ENCODE assay signal across 8 cellular contexts in genomic region chr15:89442671-89443307, GRCh38. TPM values are rescaled to one million over a fixed set of nuclear protein-coding genes. Genes with fewer than 3 reads are reported as not detected.
A peak's percentile ranks its signal among the peaks of the same experiment; 100 is the strongest.
DNase-seq lines count a peak whose midpoint lies in the region; ATAC-seq, FAIRE-seq and TF ChIP-seq lines count a peak whose summit lies in the region.

No MANE protein-coding gene starts in this region.

- H3K4me3 ChIP-seq in HFF-Myc (replicated peaks; ENCODE audit: low read depth, low read length) (no peak overlapping the region), PC-3 (ENCODE audit: low read length) (no peak overlapping the region), astrocyte of the cerebellum (ENCODE audit: low read depth, low read length) (no peak overlapping the region)

- TF ChIP-seq CTCF in D721Med (IDR thresholded peaks at IDR 0.05; ENCODE audit: insufficient read depth, missing control alignments) (peak; percentile 68), HFF-Myc (IDR thresholded peaks at IDR 0.05; ENCODE audit: low read depth, low read length, missing control alignments) (peak; percentile 75), PC-3 (conservative IDR thresholded peaks at IDR 0.05; ENCODE audit: low read depth, low read length) (peak; percentile 93), astrocyte of the cerebellum (IDR thresholded peaks at IDR 0.05; ENCODE audit: low read depth, low read length, missing control alignments) (peak; percentile 56)

- H4K20me1 ChIP-seq in PC-3 (ENCODE audit: low read length) = no peaks in the 10 kb centered on the region

- H3K4me2 ChIP-seq in PC-3 (ENCODE audit: low read length) = no peak overlapping the region

- no peaks in the 10 kb centered on the region for H3K4me1 ChIP-seq in PC-3 (ENCODE audit: insufficient read depth, low read length)

- no peaks in the 10 kb centered on the region for H3K36me3 ChIP-seq in PC-3 (ENCODE audit: low read depth, low read length)

- DNase-seq in D721Med (ENCODE audit: insufficient read length, low spot score) (peak; percentile 79), HFF-Myc (ENCODE audit: extremely low read depth, low read depth) (no peak), PC-3 (peak; percentile 77), astrocyte of the cerebellum (ENCODE audit: low read depth) (no peak), left colon (peak in 1 of 2 donors; percentile 61), substantia nigra (lab: John Stamatoyannopoulos, UW) (peak in 30 of 49 donors; percentile 2 to 66 (median 36)), OCI-M2 (lab: John Stamatoyannopoulos, UW; ENCODE audit: unreplicated experiment) (no peak)
- DNase-seq in stimulated activated naive CD4-positive, alpha-beta T cell (lab: John Stamatoyannopoulos, UW) = no peak

- H2AFZ ChIP-seq in PC-3 (ENCODE audit: low read length) = no peak overlapping the region

- CTCF ChIA-PET in PC-3 (lab: Charles Lee) = interaction anchor here (1.0 kb wide), 2 partner anchors 28 to 30 kb away, joined by 3 to 4 read pairs; no protein-coding TSS in a partner anchor

- intact Hi-C loops in PC-3 (cut with micrococcal nuclease) = loop anchor here (1.0 to 5.0 kb wide), 2 partner anchors 31 to 115 kb away; no protein-coding TSS in a partner anchor
- intact Hi-C loops in left colon (cut with DNase I, micrococcal nuclease) = no loop called here

- BruUV-seq in PC-3 (replicated peaks; lab: Mats Ljungman, UMichigan) = no TSS peak

- H3K27ac ChIP-seq in PC-3 (ENCODE audit: low read length) (no peak overlapping the region), substantia nigra (ENCODE audit: low read depth, low read length, poor library complexity, severe bottlenecking) (no peak overlapping the region)

- POLR2A ChIA-PET in PC-3 (lab: Charles Lee; ENCODE audit: unreplicated experiment) = no interaction called here

- no peaks in the 10 kb centered on the region for H3K9me3 ChIP-seq in PC-3 (ENCODE audit: low read length)

- no peaks in the 10 kb centered on the region for H3F3A ChIP-seq in PC-3 (ENCODE audit: low read length, unreplicated experiment)

- no peak overlapping the region for H3K9ac ChIP-seq in PC-3 (ENCODE audit: low read length)

- H3K9me2 ChIP-seq in PC-3 (replicated peaks; ENCODE audit: low read length) = no peaks in the 10 kb centered on the region

- no peaks in the 10 kb centered on the region for H3K27me3 ChIP-seq in PC-3 (ENCODE audit: low read length)

- ATAC-seq in PC-3 (peak; percentile 74), left colon (peak; percentile 51)

- in situ Hi-C loops in astrocyte of the cerebellum (cut with HindIII; ENCODE audit: low sequenced_read_pairs) = no loop called here

- FAIRE-seq in D721Med (lab: Jason Lieb, UNC) = no peak

- no peaks in the 10 kb centered on the region for H3K79me2 ChIP-seq in PC-3 (ENCODE audit: low read length)

RNA-seq across cellular contexts. Expression of gene RHCG, which starts 53.6 kb away (rescaled TPM):
- total RNA-seq in PC-3 (2014; rRNA removed) = not detected in 2 replicates
- under 1 TPM in 1 of 2 donors, not detected in 1; 0.89 TPM for total RNA-seq in left colon

Comparison
In these comparisons a context has a peak if more than half of its experiments do, and no peak if none do; other contexts are left out.
1. DNase-seq: peak in D721Med (single experiment), PC-3 (single experiment) and substantia nigra (30 of 49); none in HFF-Myc (single experiment), astrocyte of the cerebellum (single experiment), OCI-M2 (single experiment) and stimulated activated naive CD4-positive, alpha-beta T cell (0 of 6).
2. Peak in every context shown above with its lines, with median percentiles within 50 percentile points of each other: CTCF ChIP-seq.